23 cellular contexts compared by ENCODE assay signal in the genomic region with DNA sequence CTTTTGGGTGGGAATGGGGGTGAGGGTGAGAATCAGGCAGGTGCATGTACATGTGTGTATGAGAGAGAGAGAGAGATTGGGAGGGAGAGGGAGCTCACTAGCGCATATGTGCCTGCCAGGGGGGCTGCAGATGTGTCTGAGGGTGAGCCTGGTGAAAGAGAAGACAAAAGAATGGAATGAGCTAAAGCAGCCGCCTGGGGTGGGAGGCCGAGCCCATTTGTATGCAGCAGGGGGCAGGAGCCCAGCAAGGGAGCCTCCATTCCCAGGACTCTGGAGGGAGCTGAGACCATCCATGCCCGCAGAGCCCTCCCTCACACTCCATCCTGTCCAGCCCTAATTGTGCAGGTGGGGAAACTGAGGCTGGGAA.
A peak's percentile ranks its signal among the peaks of the same experiment; 100 is the strongest.
DNase-seq lines count a peak whose midpoint lies in the region; TF ChIP-seq lines count a peak whose summit lies in the region.
"Had no signal": no experiment of that assay in that cellular context is flagged by ENCODE, and none has a peak within 500 bp of the region (broad histone marks: within the 10 kb centered on the region; RNA-seq: fewer than 3 reads in every experiment).

No MANE protein-coding gene starts in this region.

- H3K79me2 ChIP-seq in PC-9 (ENCODE audit: low read depth): no peaks in the 10 kb centered on the region

- no peaks in the 10 kb centered on the region for H3K36me3 ChIP-seq in PC-9 (ENCODE audit: low read depth)
- H3K36me3 ChIP-seq: adrenal gland, lower lobe of right lung, SJSA1, upper lobe of right lung had no signal

- H3K4me3 Mint-ChIP-seq in type B pancreatic cell: no peak overlapping the region
- H3K4me3 Mint-ChIP-seq: activated CD8-positive, alpha-beta T cell treated with anti-CD3 and anti-CD28 coated beads for 36 hours; CD8-positive, alpha-beta memory T cell had no signal

- CTCF ChIA-PET in PC-9 (lab: Charles Lee): no interaction called here

- intact Hi-C loops in PC-9 (cut with micrococcal nuclease; ENCODE audit: unreplicated experiment): loop anchor here (2.0 kb wide), 1 partner anchor 21 kb away; no protein-coding TSS in a partner anchor

- no peaks in the 10 kb centered on the region for H4K20me1 ChIP-seq in PC-9 (ENCODE audit: insufficient read depth)

- no TSS peak for BruUV-seq in PC-9 (replicated peaks; lab: Mats Ljungman, UMichigan)

- POLR2A ChIA-PET in PC-9 (lab: Charles Lee; ENCODE audit: unreplicated experiment): no interaction called here

- H3K9me3 ChIP-seq in PC-9 (ENCODE audit: insufficient read depth, low read depth): no peaks in the 10 kb centered on the region
- H3K9me3 ChIP-seq: adrenal gland, lower lobe of right lung, SJSA1, upper lobe of right lung had no signal

- no peak overlapping the region for H3K4me3 ChIP-seq in PC-9
- H3K4me3 ChIP-seq: adrenal gland, lower lobe of right lung, SJSA1, upper lobe of right lung had no signal

- H3K9me2 ChIP-seq in PC-9 (ENCODE audit: insufficient read depth): no peaks in the 10 kb centered on the region

- H2AFZ ChIP-seq in PC-9: no peak overlapping the region

- peak overlapping the region; percentile 50 for H3K27ac Mint-ChIP-seq in type B pancreatic cell
- H3K27ac Mint-ChIP-seq: activated CD8-positive, alpha-beta T cell treated with anti-CD3 and anti-CD28 coated beads for 36 hours; CD8-positive, alpha-beta memory T cell had no signal

- H3K27me3 ChIP-seq in PC-9 (ENCODE audit: insufficient read depth, low read depth): no peaks in the 10 kb centered on the region
- H3K27me3 ChIP-seq: adrenal gland, SJSA1, upper lobe of right lung had no signal

- no peaks in the 10 kb centered on the region for H3K27me3 Mint-ChIP-seq in type B pancreatic cell

- H3K36me3 Mint-ChIP-seq in type B pancreatic cell: no peaks in the 10 kb centered on the region
- H3K36me3 Mint-ChIP-seq: CD8-positive, alpha-beta memory T cell had no signal

- H3K27ac ChIP-seq in PC-9: no peak overlapping the region
- H3K27ac ChIP-seq: adrenal gland, lower lobe of right lung, SJSA1, upper lobe of right lung had no signal

- H3F3A ChIP-seq in PC-9 (ENCODE audit: insufficient read depth, low read depth): no peaks in the 10 kb centered on the region

- H3K4me1 Mint-ChIP-seq in type B pancreatic cell (ENCODE audit: unreplicated experiment): peaks cover 44% of the 10 kb centered on the region
- H3K4me1 Mint-ChIP-seq: CD8-positive, alpha-beta memory T cell had no signal

- TF ChIP-seq CTCF in PC-9 (conservative IDR thresholded peaks at IDR 0.05): no peak
- no peak for TF ChIP-seq CTCF in type B pancreatic cell (conservative IDR thresholded peaks at IDR 0.05)

- peak overlapping the region; percentile 23; the same call in 1 of the 2 replicates for H3K4me2 ChIP-seq in PC-9

- DNase-seq in NCI-H2107 treated with DMSO at 0.1 percent for 48 hours (lab: John Stamatoyannopoulos, UW; ENCODE audit: unreplicated experiment) (peak; percentile 19), NCI-H2107 (lab: John Stamatoyannopoulos, UW) (no peak), PC-9 (no peak), iPS-NIHi7 (ENCODE audit: extremely low spot score) (peak; percentile 56), type B pancreatic cell (ENCODE audit: extremely low spot score, unreplicated experiment) (no peak), NK-92 (lab: John Stamatoyannopoulos, UW; ENCODE audit: unreplicated experiment) (no peak), kidney tubule cell (ENCODE audit: low spot score) (no peak)
- no peak for DNase-seq in NK-92 treated with Interleukin-12 subunit alpha and Interleukin-12 subunit beta, amount 100 ng/mL, for 24 hours (lab: John Stamatoyannopoulos, UW)
- DNase-seq: activated CD4-positive, alpha-beta T cell treated with anti-CD3 and anti-CD28 coated beads for 1 hour; activated CD8-positive, alpha-beta T cell treated with anti-CD3 and anti-CD28 coated beads for 36 hours; activated gamma-delta T cell treated with Interleukin-2 at 50 U/mL for 16 hours; adrenal gland; CD8-positive, alpha-beta memory T cell; DMS53; GDM1; KG1; kidney; lower lobe of right lung; NCI-H1930; NCI-H510A treated with DMSO at 0.1 percent for 48 hours; T-helper 1 cell; upper lobe of right lung had no signal

- H3K4me1 ChIP-seq in PC-9 (replicated peaks; ENCODE audit: insufficient read depth): peaks cover 14% of the 10 kb centered on the region
- H3K4me1 ChIP-seq: SJSA1, upper lobe of right lung had no signal

- H3K9me3 Mint-ChIP-seq in type B pancreatic cell: no peaks in the 10 kb centered on the region
- H3K9me3 Mint-ChIP-seq: activated CD8-positive, alpha-beta T cell treated with anti-CD3 and anti-CD28 coated beads for 36 hours; CD8-positive, alpha-beta memory T cell had no signal

Comparison
In these comparisons a context has a peak if more than half of its experiments do, and no peak if none do; other contexts are left out.
1. DNase-seq: peak in NCI-H2107 treated with DMSO at 0.1 percent for 48 hours (single experiment) and iPS-NIHi7 (single experiment); none in NCI-H2107 (single experiment), PC-9 (0 of 2), type B pancreatic cell (single experiment), NK-92 (single experiment), NK-92 treated with Interleukin-12 subunit alpha and Interleukin-12 subunit beta, amount 100 ng/mL, for 24 hours (single experiment) and kidney tubule cell (single experiment).